21 cellular contexts compared by ENCODE assay signal in the genomic region with DNA sequence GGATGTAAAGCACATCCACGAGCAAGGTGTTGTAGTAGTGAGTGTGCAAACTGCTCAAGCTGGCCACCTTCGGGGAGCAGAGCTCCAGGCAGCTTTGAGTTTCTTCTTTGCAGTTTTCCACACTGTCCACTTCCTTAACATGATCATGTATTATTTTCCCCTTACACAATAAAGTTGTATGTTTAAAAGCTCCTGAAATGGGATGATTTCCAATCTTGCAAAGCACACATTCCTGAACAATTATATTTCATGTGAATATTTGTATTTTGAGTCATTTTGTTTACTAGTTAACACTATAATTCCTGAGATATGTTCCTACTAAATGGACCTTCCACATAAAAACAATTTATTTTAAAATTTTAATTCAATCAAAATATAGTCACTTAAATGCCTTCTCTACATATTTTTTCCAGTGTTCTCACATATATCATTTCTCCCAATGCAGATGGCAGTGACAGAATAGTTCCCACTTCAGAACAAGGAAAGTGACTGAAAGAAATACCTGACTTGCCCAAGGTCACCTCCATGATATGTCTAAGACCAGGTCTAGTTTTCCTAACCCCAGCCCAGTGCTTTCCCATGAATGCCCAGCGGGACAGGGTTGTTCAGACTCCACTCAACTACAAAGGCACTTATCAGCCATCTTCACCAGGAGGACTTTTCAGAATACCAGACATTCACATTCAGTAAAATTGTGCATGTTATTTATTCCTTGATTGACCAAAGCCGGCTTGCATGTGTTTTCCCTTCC. TPM values are rescaled to one million over a fixed set of nuclear protein-coding genes. Genes with fewer than 3 reads are reported as not detected.
DNase-seq lines count a peak whose midpoint lies in the region; ATAC-seq, FAIRE-seq and TF ChIP-seq lines count a peak whose summit lies in the region.
"Had no signal": no experiment of that assay in that cellular context is flagged by ENCODE, and none has a peak within 500 bp of the region (broad histone marks: within the 10 kb centered on the region; RNA-seq: fewer than 3 reads in every experiment).

No MANE protein-coding gene starts in this region.

- CTCF ChIA-PET in HepG2 (lab: Yijun Ruan, JAX; ENCODE audit: low intra/inter-chr PET ratio, low total read pairs), result no interaction called here

- H3K4me1 ChIP-seq in heart right ventricle, result peaks cover 23 to 84% (median 73%) of the 10 kb centered on the region in 9 donors
- H3K4me1 ChIP-seq in HepG2 (ENCODE audit: insufficient read depth, low read length), result peaks cover 93% of the 10 kb centered on the region
- H3K4me1 ChIP-seq in upper lobe of right lung, result peaks cover 72% of the 10 kb centered on the region

- TF ChIP-seq POLR2A in HepG2 (IDR thresholded peaks at IDR 0.05; ENCODE audit: insufficient read depth in 1 of 2, low read depth in 2 of 2, low read length in 2 of 2), result no peak

- TF ChIP-seq EP300 in HepG2 (IDR thresholded peaks at IDR 0.05; ENCODE audit: low read depth in 2 of 2, low read length in 2 of 2) (no peak), HepG2 (CRISPR knock-in tag; IDR thresholded peaks at IDR 0.05; ENCODE audit: borderline replicate concordance) (no peak)

- no TSS peak for BruUV-seq in HepG2 (replicated peaks; lab: Mats Ljungman, UMichigan)

- H3K36me3 ChIP-seq in heart right ventricle (no peaks in the 10 kb centered on the region), HepG2 (replicated peaks in 1 of 2; ENCODE audit: control insufficient read depth in 1 of 2, insufficient read depth in 2 of 2, low read length in 2 of 2) (0 out of 5 replicates have a peak, but pooled peaks cover 0 to under 1% of the 10 kb centered on the region in 2 experiments), upper lobe of right lung (no peaks in the 10 kb centered on the region)
- H3K36me3 ChIP-seq: neutrophil, tibial artery had no signal

- no peaks in the 10 kb centered on the region for H4K20me1 ChIP-seq in HepG2 (ENCODE audit: insufficient read depth, low read length)

- intact Hi-C loops in heart right ventricle (cut with DNase I), result loop anchor here in 1 of 10 donors (5.0 kb wide), 1 partner anchor 34 kb away; no protein-coding TSS in a partner anchor
- intact Hi-C loops in Right ventricle myocardium inferior (cut with DNase I), result no loop called here
- intact Hi-C loops in HepG2 (cut with micrococcal nuclease; ENCODE audit: unreplicated experiment), result no loop called here
- intact Hi-C loops in upper lobe of right lung (cut with DNase I), result no loop called here

- H3K4me3 ChIP-seq in heart right ventricle, result no peak overlapping the region
- H3K4me3 ChIP-seq in HepG2 (replicated peaks in 1 of 3; ENCODE audit: insufficient read depth in 1 of 3, low read depth in 2 of 3, low read length in 3 of 3), result no peak overlapping the region
- H3K4me3 ChIP-seq in upper lobe of right lung, result peak overlapping the region; percentile 89
- H3K4me3 ChIP-seq: SJSA1, tibial artery had no signal

- DNase-seq in heart right ventricle, result no peak
- no peak for DNase-seq in Right ventricle myocardium inferior (ENCODE audit: missing footprints)
- peak; percentile 52 for DNase-seq in amniotic epithelial cell (ENCODE audit: low read depth)
- no peak for DNase-seq in HepG2 (ENCODE audit: low spot score)
- DNase-seq in upper lobe of right lung, result no peak
- DNase-seq in activated CD4-positive, alpha-beta T cell treated with anti-CD3 and anti-CD28 coated beads for 1 hour, result no peak
- DNase-seq in middle frontal gyrus (ENCODE audit: extremely low spot score, low spot score), result no peak
- DNase-seq: activated CD4-positive, alpha-beta T cell treated with anti-CD3 and anti-CD28 coated beads, Interleukin-2, amount 10 ng/mL, durations not matched to agents 7 days and 5 days; activated naive CD4-positive, alpha-beta T cell treated with anti-CD3 and anti-CD28 coated beads, Interleukin-2, amount 50 U/mL, for 16 hours; effector memory CD4-positive, alpha-beta T cell; GDM1; NCI-H1105 treated with DMSO at 0.1 percent for 48 hours; NCI-H2171 treated with DMSO at 0.1 percent for 48 hours; stimulated activated CD4-positive, alpha-beta T cell treated with anti-CD3 and anti-CD28 coated beads, Interleukin-4, amount 100 ng/mL, for 1 hour; stimulated activated CD8-positive, alpha-beta memory T cell treated with anti-CD3 and anti-CD28 coated beads, Interleukin-4, amount 100 ng/mL, for 48 hours; tibial artery had no signal

- no peak for TF ChIP-seq RAD21 in HepG2 (CRISPR knock-in tag; IDR thresholded peaks at IDR 0.05)

- no peak overlapping the region for H2AFZ ChIP-seq in HepG2 (ENCODE audit: low read length)

- in situ Hi-C loops in HepG2 (cut with HindIII; ENCODE audit: extremely low pct_ligation_motif_present, low pct_unique_long_range_greater_than_20kb), result loop anchor here (25.0 kb wide), 1 partner anchor 926 kb away; a partner anchor contains a TSS

- H3K9ac ChIP-seq in HepG2 (ENCODE audit: insufficient read depth, low read depth, low read length), result no peak overlapping the region

- H3K4me2 ChIP-seq in HepG2 (ENCODE audit: low read depth, low read length), result no peak overlapping the region; the same call in 1 of the 2 replicates

- FAIRE-seq in HepG2 (lab: Jason Lieb, UNC), result no peak
- FAIRE-seq: frontal cortex had no signal

- H3K27ac ChIP-seq in heart right ventricle (peak overlapping the region in 7 of 10 donors; percentile 26 to 94 (median 79)), HepG2 (ENCODE audit: extremely low read length, insufficient read depth, low read length) (peak overlapping the region; percentile 17), upper lobe of right lung (peak overlapping the region; percentile 85)
- H3K27ac ChIP-seq: neutrophil, SJSA1, tibial artery had no signal

- WGBS in heart right ventricle, 2 donors, result 84 to 93% methylated on average over 4 of the region's 4 CpGs
- 96% methylated on average over 4 of the region's 4 CpGs for WGBS in HepG2 (ENCODE audit: low lambda C conversion rate)

- POLR2A ChIA-PET in HepG2 (lab: Yijun Ruan, JAX), result interaction anchor here (1.1 kb wide), 1 partner anchor 209 kb away, joined by 3 read pairs; a partner anchor contains a TSS

- ATAC-seq in heart right ventricle (no peak), Right ventricle myocardium inferior (no peak), HepG2 (no peak), upper lobe of right lung (no peak), HG02798 (IDR thresholded peaks at IDR 0.05; ENCODE audit: poor library complexity, unreplicated experiment) (no peak)

- TF ChIP-seq CTCF in heart right ventricle (IDR thresholded peaks at IDR 0.05), result no peak
- no peak for TF ChIP-seq CTCF in HepG2 (CRISPR knock-in tag; IDR thresholded peaks at IDR 0.05)
- no peak for TF ChIP-seq CTCF in upper lobe of right lung (IDR thresholded peaks at IDR 0.05)

- H3K9me3 ChIP-seq in heart right ventricle (no peaks in the 10 kb centered on the region), HepG2 (ENCODE audit: low read length) (no peaks in the 10 kb centered on the region), upper lobe of right lung (no peaks in the 10 kb centered on the region)
- H3K9me3 ChIP-seq: neutrophil, SJSA1, tibial artery had no signal

- peaks cover 98% of the 10 kb centered on the region for H3K79me2 ChIP-seq in HepG2 (ENCODE audit: insufficient read depth, low read length)

- H3K27me3 ChIP-seq in heart right ventricle, result no peaks in the 10 kb centered on the region
- no peaks in the 10 kb centered on the region; a peak in 1 of 5 replicates for H3K27me3 ChIP-seq in HepG2 (ENCODE audit: control insufficient read depth in 1 of 2, insufficient read depth in 2 of 2, low read length in 2 of 2)
- no peaks in the 10 kb centered on the region for H3K27me3 ChIP-seq in upper lobe of right lung
- H3K27me3 ChIP-seq: SJSA1, tibial artery had no signal

RNA-seq across cellular contexts. Expression of a gene that starts 5.5 kb away (rescaled TPM):
- total RNA-seq in heart right ventricle (100 to 1,000 TPM in 2 of 10 donors, 10 to 100 TPM in 8; 61.0 to 121 (median 78.0) TPM), Right ventricle myocardium inferior (101 TPM), HepG2 (2016; rRNA removed; fragmentation: Illumina TruSeq; extraction: Trizol) (356 and 411 TPM in 2 replicates), upper lobe of right lung (399 TPM)
- polyA plus RNA-seq in heart right ventricle (10 to 100 TPM; 40.4 to 47.5 TPM), HepG2 (2011; rRNA removed) (215 and 233 TPM in 2 replicates)
- total RNA-seq in HepG2 (2016; cell fraction: cytosol; rRNA removed; fragmentation: Illumina TruSeq; extraction: Trizol; ENCODE audit: low read depth), result 374 and 466 TPM in 2 replicates
- total RNA-seq in HepG2 (2016; cell fraction: insoluble cytoplasmic fraction; rRNA removed; fragmentation: Illumina TruSeq; extraction: Trizol), result 373 and 443 TPM in 2 replicates
- total RNA-seq in HepG2 (2016; cell fraction: membrane; rRNA removed; fragmentation: Illumina TruSeq; extraction: Trizol), result 360 and 432 TPM in 2 replicates
- total RNA-seq in HepG2 (2016; cell fraction: nucleus; rRNA removed; fragmentation: Illumina TruSeq; extraction: Trizol), result 129 and 140 TPM in 2 replicates
- polyA plus RNA-seq in HepG2 (2011; cell fraction: cytosol; rRNA removed), result 375 and 416 TPM in 2 replicates
- 94.1 and 130 TPM in 2 replicates for polyA plus RNA-seq in HepG2 (2011; cell fraction: nucleus; rRNA removed)
- polyA plus RNA-seq in HepG2 (2012), result 216 and 218 TPM in 2 replicates
- polyA plus RNA-seq in HepG2 (2016; cell fraction: cytosol; fragmentation: Illumina TruSeq; extraction: Trizol; ENCODE audit: low read depth), result 479 and 611 TPM in 2 replicates
- polyA plus RNA-seq in HepG2 (2016; cell fraction: insoluble cytoplasmic fraction; fragmentation: Illumina TruSeq; extraction: Trizol; ENCODE audit: low read depth), result 473 and 479 TPM in 2 replicates
- 378 and 460 TPM in 2 replicates for polyA plus RNA-seq in HepG2 (2016; cell fraction: membrane; fragmentation: Illumina TruSeq; extraction: Trizol; ENCODE audit: low read depth)
- 240 and 246 TPM in 2 replicates for polyA plus RNA-seq in HepG2 (2016; cell fraction: nucleus; fragmentation: Illumina TruSeq; extraction: Trizol; ENCODE audit: insufficient read depth, low read depth)
- 0.14 and 63.3 TPM in 2 replicates for polyA minus RNA-seq in HepG2 (2011; rRNA and poly(A)+ RNA removed; ENCODE audit: low replicate concordance)
- 74.5 and 95.0 TPM in 2 replicates for polyA minus RNA-seq in HepG2 (2011; cell fraction: cytosol; rRNA and poly(A)+ RNA removed)
- polyA minus RNA-seq in HepG2 (2011; cell fraction: nucleus; rRNA and poly(A)+ RNA removed), result 40.4 and 58.9 TPM in 2 replicates

RNA-seq across cellular contexts. Expression of a gene that starts 29.4 kb away (rescaled TPM):
- total RNA-seq in heart right ventricle, result not detected
- not detected for polyA plus RNA-seq in heart right ventricle
- total RNA-seq in Right ventricle myocardium inferior, result not detected
- not detected in 2 replicates for total RNA-seq in HepG2 (2016; rRNA removed; fragmentation: Illumina TruSeq; extraction: Trizol)
- total RNA-seq in HepG2 (2016; cell fraction: cytosol; rRNA removed; fragmentation: Illumina TruSeq; extraction: Trizol; ENCODE audit: low read depth), result not detected in 2 replicates
- total RNA-seq in HepG2 (2016; cell fraction: insoluble cytoplasmic fraction; rRNA removed; fragmentation: Illumina TruSeq; extraction: Trizol), result not detected in 2 replicates
- total RNA-seq in HepG2 (2016; cell fraction: membrane; rRNA removed; fragmentation: Illumina TruSeq; extraction: Trizol), result not detected in 2 replicates
- not detected in 2 replicates for total RNA-seq in HepG2 (2016; cell fraction: nucleus; rRNA removed; fragmentation: Illumina TruSeq; extraction: Trizol)
- 0.01 TPM in 1 of 2 replicates, not detected in the other for polyA plus RNA-seq in HepG2 (2011; rRNA removed)
- polyA plus RNA-seq in HepG2 (2011; cell fraction: cytosol; rRNA removed), result not detected in 2 replicates
- polyA plus RNA-seq in HepG2 (2011; cell fraction: nucleus; rRNA removed), result not detected in 2 replicates
- not detected in 2 replicates for polyA plus RNA-seq in HepG2 (2012)
- not detected in 2 replicates for polyA plus RNA-seq in HepG2 (2016; cell fraction: cytosol; fragmentation: Illumina TruSeq; extraction: Trizol; ENCODE audit: low read depth)
- not detected in 2 replicates for polyA plus RNA-seq in HepG2 (2016; cell fraction: insoluble cytoplasmic fraction; fragmentation: Illumina TruSeq; extraction: Trizol; ENCODE audit: low read depth)
- polyA plus RNA-seq in HepG2 (2016; cell fraction: membrane; fragmentation: Illumina TruSeq; extraction: Trizol; ENCODE audit: low read depth), result not detected in 2 replicates
- polyA plus RNA-seq in HepG2 (2016; cell fraction: nucleus; fragmentation: Illumina TruSeq; extraction: Trizol; ENCODE audit: insufficient read depth, low read depth), result not detected in 2 replicates
- polyA minus RNA-seq in HepG2 (2011; rRNA and poly(A)+ RNA removed; ENCODE audit: low replicate concordance), result not detected in 2 replicates
- polyA minus RNA-seq in HepG2 (2011; cell fraction: cytosol; rRNA and poly(A)+ RNA removed), result not detected in 2 replicates
- polyA minus RNA-seq in HepG2 (2011; cell fraction: nucleus; rRNA and poly(A)+ RNA removed), result not detected in 2 replicates
- total RNA-seq in upper lobe of right lung, result 0.17 TPM
- total RNA-seq: A673; activated CD4-positive, alpha-beta T cell treated with anti-CD3 and anti-CD28 coated beads, Interleukin-2, amount 10 ng/mL, durations not matched to agents 7 days and 5 days; frontal cortex; SJSA1 had no signal

Comparison
In these comparisons a context has a peak if more than half of its experiments do, and no peak if none do; other contexts are left out.
1. H3K27ac ChIP-seq: peak in every context shown above with its lines; median percentile 85 in upper lobe of right lung; 79 in heart right ventricle; 17 in HepG2.